Comparison of ENCODE assay signal across 21 cellular contexts in genomic region chr10:129023057-129023456, GRCh38.
A peak's percentile ranks its signal among the peaks of the same experiment; 100 is the strongest.
DNase-seq lines count a peak whose midpoint lies in the region; ATAC-seq and TF ChIP-seq lines count a peak whose summit lies in the region.
"Had no signal": no experiment of that assay in that cellular context is flagged by ENCODE, and none has a peak within 500 bp of the region (broad histone marks: within the 10 kb centered on the region; RNA-seq: fewer than 3 reads in every experiment).

No MANE protein-coding gene starts in this region.

- intact Hi-C loops in left cardiac atrium (cut with DNase I) (no loop called here), vagina (cut with DNase I) (no loop called here)
- intact Hi-C loops in activated CD4-positive, alpha-beta memory T cell treated with anti-CD3 and anti-CD28 coated beads for 36 hours (cut with micrococcal nuclease), result no loop called here

- POLR2A ChIA-PET in activated CD4-positive, alpha-beta memory T cell treated with anti-CD3 and anti-CD28 coated beads for 36 hours (lab: Charles Lee), result no interaction called here

- peak overlapping the region in 2 of 3 experiments; percentile 3 to 5 for H3K4me3 Mint-ChIP-seq in nephron
- no peak overlapping the region for H3K4me3 Mint-ChIP-seq in activated CD4-positive, alpha-beta memory T cell treated with anti-CD3 and anti-CD28 coated beads for 36 hours
- H3K4me3 Mint-ChIP-seq: immature natural killer cell; stimulated activated memory B cell treated with anti-CD40 and anti-IgM and Interleukin-4, amounts not matched to agents 10 μg/mL and 1 μg/mL and 100 μg/mL, for 72 hours had no signal

- no peaks in the 10 kb centered on the region for H3K9me3 Mint-ChIP-seq in nephron
- H3K9me3 Mint-ChIP-seq in activated CD4-positive, alpha-beta memory T cell treated with anti-CD3 and anti-CD28 coated beads for 36 hours, result no peaks in the 10 kb centered on the region
- H3K9me3 Mint-ChIP-seq: immature natural killer cell; stimulated activated memory B cell treated with anti-CD40 and anti-IgM and Interleukin-4, amounts not matched to agents 10 μg/mL and 1 μg/mL and 100 μg/mL, for 72 hours had no signal

- H3K9me3 ChIP-seq in vagina, result no peaks in the 10 kb centered on the region
- H3K9me3 ChIP-seq: HAP-1 had no signal

- no peaks in the 10 kb centered on the region for H3K36me3 ChIP-seq in vagina
- H3K36me3 ChIP-seq: HAP-1 had no signal

- ATAC-seq in left cardiac atrium (peak; percentile 88 to 89), GM18861 (IDR thresholded peaks at IDR 0.05; ENCODE audit: unreplicated experiment) (no peak)
- ATAC-seq: stimulated activated memory B cell treated with anti-CD40 and anti-IgM and Interleukin-4, amounts not matched to agents 10 μg/mL and 1 μg/mL and 100 μg/mL, for 72 hours had no signal

- DNase-seq in cardiac fibroblast (ENCODE audit: low read depth in 2 of 2), result peak; percentile 10 to 46
- peak; percentile 67 for DNase-seq in left cardiac atrium
- DNase-seq in superior temporal gyrus (ENCODE audit: extremely low spot score), result peak; percentile 13
- DNase-seq in vagina (ENCODE audit: extremely low spot score in 2 of 2), result no peak
- no peak for DNase-seq in activated CD4-positive, alpha-beta memory T cell treated with anti-CD3 and anti-CD28 coated beads for 36 hours
- DNase-seq: activated naive CD4-positive, alpha-beta T cell treated with Interleukin-2 at 50 U/mL for 16 hours; activated T-cell treated with anti-CD3 and anti-CD28 coated beads, Interleukin-2, amount 50 U/mL, for 48 hours; Calu3; EL; immature natural killer cell; KG1; NCI-H1436 treated with DMSO at 0.1 percent for 48 hours; NCI-H524; NK-92 treated with Interleukin-12 subunit alpha and Interleukin-12 subunit beta, amount 100 ng/mL, for 24 hours; SIG-M5; stimulated activated CD4-positive, alpha-beta T cell treated with anti-CD3 and anti-CD28 coated beads, Interleukin-2, amount 100 ng/mL, for 48 hours had no signal

- no peaks in the 10 kb centered on the region for H3K36me3 Mint-ChIP-seq in nephron (ENCODE audit: low read depth)
- no peaks in the 10 kb centered on the region for H3K36me3 Mint-ChIP-seq in activated CD4-positive, alpha-beta memory T cell treated with anti-CD3 and anti-CD28 coated beads for 36 hours
- H3K36me3 Mint-ChIP-seq: immature natural killer cell; stimulated activated memory B cell treated with anti-CD40 and anti-IgM and Interleukin-4, amounts not matched to agents 10 μg/mL and 1 μg/mL and 100 μg/mL, for 72 hours had no signal

- no peak overlapping the region for H3K27ac ChIP-seq in vagina

- H3K27me3 ChIP-seq in vagina, result no peaks in the 10 kb centered on the region

- H3K27me3 Mint-ChIP-seq in nephron (ENCODE audit: low read depth), result peaks cover 21% of the 10 kb centered on the region
- no peaks in the 10 kb centered on the region for H3K27me3 Mint-ChIP-seq in activated CD4-positive, alpha-beta memory T cell treated with anti-CD3 and anti-CD28 coated beads for 36 hours
- H3K27me3 Mint-ChIP-seq: stimulated activated memory B cell treated with anti-CD40 and anti-IgM and Interleukin-4, amounts not matched to agents 10 μg/mL and 1 μg/mL and 100 μg/mL, for 72 hours had no signal

- H3K4me3 ChIP-seq in cardiac fibroblast (replicated peaks in 1 of 2; ENCODE audit: low read depth in 2 of 2, low read length in 2 of 2), result no peak overlapping the region
- H3K4me3 ChIP-seq in vagina, result no peak overlapping the region
- H3K4me3 ChIP-seq: coronary artery, HAP-1 had no signal

- CTCF ChIA-PET in activated CD4-positive, alpha-beta memory T cell treated with anti-CD3 and anti-CD28 coated beads for 36 hours (lab: Charles Lee), result no interaction called here

- peak overlapping the region; percentile 70 to 94 (median 87) for H3K27ac Mint-ChIP-seq in nephron
- no peak overlapping the region for H3K27ac Mint-ChIP-seq in activated CD4-positive, alpha-beta memory T cell treated with anti-CD3 and anti-CD28 coated beads for 36 hours
- H3K27ac Mint-ChIP-seq: immature natural killer cell; stimulated activated memory B cell treated with anti-CD40 and anti-IgM and Interleukin-4, amounts not matched to agents 10 μg/mL and 1 μg/mL and 100 μg/mL, for 72 hours had no signal

- H3K4me1 Mint-ChIP-seq in nephron, result peaks cover 57% of the 10 kb centered on the region
- no peaks in the 10 kb centered on the region for H3K4me1 Mint-ChIP-seq in activated CD4-positive, alpha-beta memory T cell treated with anti-CD3 and anti-CD28 coated beads for 36 hours (ENCODE audit: low read depth)
- H3K4me1 Mint-ChIP-seq: immature natural killer cell; stimulated activated memory B cell treated with anti-CD40 and anti-IgM and Interleukin-4, amounts not matched to agents 10 μg/mL and 1 μg/mL and 100 μg/mL, for 72 hours had no signal

- TF ChIP-seq CTCF in cardiac fibroblast (IDR thresholded peaks at IDR 0.05; ENCODE audit: low read depth, low read length), result no peak
- TF ChIP-seq CTCF in nephron (IDR thresholded peaks at IDR 0.05; ENCODE audit: unreplicated experiment in 3 of 3), result no peak
- TF ChIP-seq CTCF in vagina (IDR thresholded peaks at IDR 0.05), result no peak

- no peaks in the 10 kb centered on the region for H3K4me1 ChIP-seq in vagina
- H3K4me1 ChIP-seq: HAP-1 had no signal

- TF ChIP-seq POLR2A in vagina (IDR thresholded peaks at IDR 0.05), result no peak

Comparison
In these comparisons a context has a peak if more than half of its experiments do, and no peak if none do; other contexts are left out.
1. DNase-seq: peak in cardiac fibroblast (2 of 2), left cardiac atrium (single experiment) and superior temporal gyrus (single experiment); none in vagina (0 of 2) and activated CD4-positive, alpha-beta memory T cell treated with anti-CD3 and anti-CD28 coated beads for 36 hours (single experiment).